ENCODE assay signal across 20 cellular contexts in genomic region chr5:62652225-62652624, GRCh38.
DNase-seq lines count a peak whose midpoint lies in the region; ATAC-seq and TF ChIP-seq lines count a peak whose summit lies in the region.
"Had no signal": no experiment of that assay in that cellular context is flagged by ENCODE, and none has a peak within 500 bp of the region (broad histone marks: within the 10 kb centered on the region; RNA-seq: fewer than 3 reads in every experiment).

No MANE protein-coding gene starts in this region.

- peaks cover 9 to 12% of the 10 kb centered on the region in 2 donors for H3K9me3 Mint-ChIP-seq in stimulated activated naive CD8-positive, alpha-beta T cell treated with anti-CD3 and anti-CD28 coated beads, Interleukin-15, amount 100 ng/mL, for 72 hours

- peaks cover 6% of the 10 kb centered on the region for H3K4me1 Mint-ChIP-seq in stimulated activated naive CD8-positive, alpha-beta T cell treated with anti-CD3 and anti-CD28 coated beads, Interleukin-15, amount 100 ng/mL, for 72 hours
- H3K4me1 Mint-ChIP-seq: CD8-positive, alpha-beta memory T cell had no signal

- H3K27me3 Mint-ChIP-seq in stimulated activated naive CD8-positive, alpha-beta T cell treated with anti-CD3 and anti-CD28 coated beads, Interleukin-15, amount 100 ng/mL, for 72 hours, result no peaks in the 10 kb centered on the region
- H3K27me3 Mint-ChIP-seq: CD4-positive, alpha-beta memory T cell; CD4-positive, CD25-positive, alpha-beta regulatory T cell had no signal

- no peaks in the 10 kb centered on the region for H3K36me3 ChIP-seq in WERI-Rb-1
- no peaks in the 10 kb centered on the region for H3K36me3 ChIP-seq in hepatocyte (replicated peaks; ENCODE audit: insufficient read depth, low read depth)
- H3K36me3 ChIP-seq: BE2C, BLaER1 had no signal

- H3K4me3 ChIP-seq in WERI-Rb-1 (ENCODE audit: low read depth, low read length) (no peak overlapping the region), hepatocyte (no peak overlapping the region)
- H3K4me3 ChIP-seq: BLaER1 had no signal

- H3K27me3 ChIP-seq in WERI-Rb-1 (ENCODE audit: insufficient read depth, low read depth, severe bottlenecking), result no peaks in the 10 kb centered on the region
- no peaks in the 10 kb centered on the region for H3K27me3 ChIP-seq in hepatocyte
- H3K27me3 ChIP-seq: BE2C, BLaER1 had no signal

- whole genome bisulfite sequencing in hepatocyte (ENCODE audit: low lambda C conversion rate, missing lambda C conversion rate), result 58% methylated on average over 5 of the region's 5 CpGs

- H3K4me3 Mint-ChIP-seq in stimulated activated naive CD8-positive, alpha-beta T cell treated with anti-CD3 and anti-CD28 coated beads, Interleukin-15, amount 100 ng/mL, for 72 hours, result no peak overlapping the region
- H3K4me3 Mint-ChIP-seq: CD14-positive monocyte; CD4-positive, alpha-beta memory T cell; CD4-positive, CD25-positive, alpha-beta regulatory T cell; CD8-positive, alpha-beta memory T cell had no signal

- H3K9me3 ChIP-seq in WERI-Rb-1 (ENCODE audit: severe bottlenecking) (no peaks in the 10 kb centered on the region), hepatocyte (ENCODE audit: low read depth) (no peaks in the 10 kb centered on the region)
- H3K9me3 ChIP-seq: BE2C had no signal

- peak overlapping the region; percentile 8 to 36 for H3K27ac Mint-ChIP-seq in stimulated activated naive CD8-positive, alpha-beta T cell treated with anti-CD3 and anti-CD28 coated beads, Interleukin-15, amount 100 ng/mL, for 72 hours
- H3K27ac Mint-ChIP-seq: CD4-positive, alpha-beta memory T cell; CD4-positive, CD25-positive, alpha-beta regulatory T cell; CD8-positive, alpha-beta memory T cell had no signal

- no peaks in the 10 kb centered on the region for H3K4me1 ChIP-seq in hepatocyte (ENCODE audit: insufficient read depth)
- H3K4me1 ChIP-seq: BE2C had no signal

- H2AFZ ChIP-seq in hepatocyte, result no peak overlapping the region

- ATAC-seq in stimulated activated naive CD8-positive, alpha-beta T cell treated with anti-CD3 and anti-CD28 coated beads, Interleukin-15, amount 100 ng/mL, for 72 hours, result no peak
- ATAC-seq in stimulated activated naive CD8-positive, alpha-beta T cell treated with anti-CD3 and anti-CD28 coated beads, Interleukin-15, Interleukin-2, amounts not matched to agents 100 U/mL and 50 U/mL, for 24 hours, result no peak
- ATAC-seq in HG03378 (IDR thresholded peaks at IDR 0.05; ENCODE audit: unreplicated experiment), result no peak

- peak overlapping the region; percentile 38 for H3K4me2 ChIP-seq in hepatocyte

- no peaks in the 10 kb centered on the region for H4K20me1 ChIP-seq in hepatocyte (ENCODE audit: insufficient read depth, poor library complexity, severe bottlenecking)
- H4K20me1 ChIP-seq: BLaER1 had no signal

- H3K27ac ChIP-seq in WERI-Rb-1 (no peak overlapping the region), hepatocyte (no peak overlapping the region)

- TF ChIP-seq CTCF in WERI-Rb-1 (IDR thresholded peaks at IDR 0.05; ENCODE audit: low read depth, low read length) (no peak), hepatocyte (IDR thresholded peaks at IDR 0.05; ENCODE audit: poor library complexity) (no peak)

- H3K79me2 ChIP-seq in hepatocyte, result no peaks in the 10 kb centered on the region

- DNase-seq in stimulated activated naive CD8-positive, alpha-beta T cell treated with anti-CD3 and anti-CD28 coated beads, Interleukin-15, amount 100 ng/mL, for 72 hours, result no peak
- no peak for DNase-seq in stimulated activated naive CD8-positive, alpha-beta T cell treated with anti-CD3 and anti-CD28 coated beads, Interleukin-15, Interleukin-2, amounts not matched to agents 100 U/mL and 50 U/mL, for 24 hours
- DNase-seq in WERI-Rb-1 (peak; percentile 44), hepatocyte (ENCODE audit: low spot score) (no peak), HPDE6-E6E7 (ENCODE audit: extremely low spot score) (no peak), GOT3 (lab: John Stamatoyannopoulos, UW) (no peak)
- DNase-seq: 8988T; ACHN; BE2C; C1 segment of cervical spinal cord; Calu3; CD4-positive, alpha-beta memory T cell; CD4-positive, CD25-positive, alpha-beta regulatory T cell; CD8-positive, alpha-beta memory T cell; COR-L47; DMS79 treated with DMSO at 0.1 percent for 48 hours; GF-D8 had no signal

- no peaks in the 10 kb centered on the region for H3K9me2 ChIP-seq in hepatocyte (replicated peaks; ENCODE audit: insufficient read depth)
